9 cellular contexts compared by ENCODE assay signal in genomic region chr7:151061241-151062110, GRCh38. TPM values are rescaled to one million over a fixed set of nuclear protein-coding genes. Genes with fewer than 3 reads are reported as not detected.
DNase-seq lines count a peak whose midpoint lies in the region; ATAC-seq and TF ChIP-seq lines count a peak whose summit lies in the region.
"Had no signal": no experiment of that assay in that cellular context is flagged by ENCODE, and none has a peak within 500 bp of the region (broad histone marks: within the 10 kb centered on the region; RNA-seq: fewer than 3 reads in every experiment).

No MANE protein-coding gene starts in this region.

- peaks cover 26% of the 10 kb centered on the region for H4K20me1 ChIP-seq in osteoblast (ENCODE audit: insufficient read depth, low read length)

- H3K27me3 ChIP-seq in CD8-positive, alpha-beta memory T cell (ENCODE audit: insufficient read depth, low read length, poor library complexity, severe bottlenecking) = no peaks in the 10 kb centered on the region
- no peaks in the 10 kb centered on the region for H3K27me3 ChIP-seq in osteoblast (ENCODE audit: insufficient read depth, low read length)

- peaks cover 36% of the 10 kb centered on the region for H3K4me1 ChIP-seq in CD8-positive, alpha-beta memory T cell (ENCODE audit: insufficient read depth, low read length)
- H3K4me1 ChIP-seq in osteoblast (ENCODE audit: insufficient read depth, low read length) = peaks cover 48% of the 10 kb centered on the region

- H3K36me3 ChIP-seq in CD8-positive, alpha-beta memory T cell (ENCODE audit: insufficient read depth, low read length) = peaks cover 11% of the 10 kb centered on the region
- H3K36me3 ChIP-seq in osteoblast (ENCODE audit: insufficient read depth, low read length) = peaks cover 20% of the 10 kb centered on the region

- TF ChIP-seq CTCF in coronary artery (IDR thresholded peaks at IDR 0.05) = no peak
- TF ChIP-seq CTCF in osteoblast (IDR thresholded peaks at IDR 0.05; ENCODE audit: extremely low read depth, low read depth, low read length) = no peak

- H3K4me1 Mint-ChIP-seq in CD8-positive, alpha-beta memory T cell = peaks cover 24 to 47% (median 36%) of the 10 kb centered on the region in 3 donors

- no peak overlapping the region for H2AFZ ChIP-seq in osteoblast (ENCODE audit: low read length)

- H3K9me3 ChIP-seq in CD8-positive, alpha-beta memory T cell (ENCODE audit: low read length) = no peaks in the 10 kb centered on the region
- no peaks in the 10 kb centered on the region for H3K9me3 ChIP-seq in osteoblast (ENCODE audit: low read depth, low read length)

- no peak overlapping the region for H3K4me3 ChIP-seq in CD8-positive, alpha-beta memory T cell (ENCODE audit: low read length)
- H3K4me3 ChIP-seq in coronary artery (peak overlapping the region; percentile 84), osteoblast (ENCODE audit: insufficient read depth, low read length) (peak overlapping the region; percentile 91)

- H3K4me2 ChIP-seq in osteoblast (ENCODE audit: insufficient read depth, low read length) = peak overlapping the region; percentile 100

- H3K79me2 ChIP-seq in osteoblast (ENCODE audit: insufficient read depth, low read length) = peaks cover 43% of the 10 kb centered on the region

- H3K36me3 Mint-ChIP-seq in CD8-positive, alpha-beta memory T cell = peaks cover 0 to 34% (median 0%) of the 10 kb centered on the region in 3 donors

- H3K27ac ChIP-seq in CD8-positive, alpha-beta memory T cell (ENCODE audit: low read depth, low read length) = peak overlapping the region; percentile 91
- peak overlapping the region; percentile 97 to 99 for H3K27ac ChIP-seq in coronary artery
- H3K27ac ChIP-seq in osteoblast (ENCODE audit: low read depth, low read length) = peak overlapping the region; percentile 37

- peak overlapping the region in 4 of 8 donors; percentile 38 to 90 (median 78) for H3K27ac Mint-ChIP-seq in CD8-positive, alpha-beta memory T cell

- peak overlapping the region; percentile 49 to 94 (median 82) for H3K4me3 Mint-ChIP-seq in CD8-positive, alpha-beta memory T cell

- DNase-seq in CD8-positive, alpha-beta memory T cell = no peak
- DNase-seq in NCI-H69 (lab: John Stamatoyannopoulos, UW) (peak; percentile 45), coronary artery (ENCODE audit: low spot score) (no peak), osteoblast (ENCODE audit: insufficient read length, low spot score, missing footprints) (no peak), NCI-H2107 treated with DMSO at 0.1 percent for 48 hours (lab: John Stamatoyannopoulos, UW; ENCODE audit: unreplicated experiment) (no peak), C1 segment of cervical spinal cord (lab: John Stamatoyannopoulos, UW) (no peak)
- DNase-seq in stimulated activated naive CD4-positive, alpha-beta T cell treated with Interleukin-2 at 50 U/mL for 16 hours (lab: John Stamatoyannopoulos, UW) = no peak
- DNase-seq: KG1 had no signal

- ATAC-seq in HG03175 (IDR thresholded peaks at IDR 0.05; ENCODE audit: unreplicated experiment) = no peak

- CTCF ChIA-PET in CD8-positive, alpha-beta memory T cell (lab: Charles Lee) = interaction anchor here (0.9 to 3.8 kb wide), 6 partner anchors 12 to 49 kb away, joined by 3 to 19 read pairs (median 5); partner anchors contain the start of gene FASTK

- no peaks in the 10 kb centered on the region for H3K27me3 Mint-ChIP-seq in CD8-positive, alpha-beta memory T cell

- POLR2A ChIA-PET in CD8-positive, alpha-beta memory T cell (lab: Charles Lee) = no interaction called here

- no peaks in the 10 kb centered on the region for H3K9me3 Mint-ChIP-seq in CD8-positive, alpha-beta memory T cell

RNA-seq across cellular contexts. Expression of gene SLC4A2, which starts 2.1 kb away (rescaled TPM):
- total RNA-seq in CD8-positive, alpha-beta memory T cell = 100 to 1,000 TPM; 119 to 121 TPM
- 25.5 TPM for polyA plus RNA-seq in CD8-positive, alpha-beta memory T cell
- total RNA-seq in osteoblast = 52.2 and 61.5 TPM in 2 replicates

RNA-seq across cellular contexts. Expression of gene CDK5, which starts 3.8 kb away (rescaled TPM):
- total RNA-seq in CD8-positive, alpha-beta memory T cell = 10 to 100 TPM; 20.5 to 23.2 TPM
- 14.3 TPM for polyA plus RNA-seq in CD8-positive, alpha-beta memory T cell
- 15.9 and 17.0 TPM in 2 replicates for total RNA-seq in osteoblast

RNA-seq across cellular contexts. Expression of gene ASIC3, which starts 13.1 kb away (rescaled TPM):
- 1 to 10 TPM; 2.6 to 3.6 TPM for total RNA-seq in CD8-positive, alpha-beta memory T cell
- polyA plus RNA-seq in CD8-positive, alpha-beta memory T cell = not detected
- total RNA-seq in osteoblast = under 0.01 and 0.29 TPM in 2 replicates

RNA-seq across cellular contexts. Expression of gene FASTK, which starts 19.1 kb away (rescaled TPM):
- 10 to 100 TPM; 83.1 to 88.8 TPM for total RNA-seq in CD8-positive, alpha-beta memory T cell
- polyA plus RNA-seq in CD8-positive, alpha-beta memory T cell = 52.0 TPM
- 87.6 and 95.2 TPM in 2 replicates for total RNA-seq in osteoblast

RNA-seq across cellular contexts. Expression of gene TMUB1, which starts 21.8 kb away (rescaled TPM):
- 10 to 100 TPM; 81.7 to 83.5 TPM for total RNA-seq in CD8-positive, alpha-beta memory T cell
- polyA plus RNA-seq in CD8-positive, alpha-beta memory T cell = 69.7 TPM
- total RNA-seq in osteoblast = 17.4 and 18.1 TPM in 2 replicates

Comparison
In these comparisons a context has a peak if more than half of its experiments do, and no peak if none do; other contexts are left out.
1. H3K27ac ChIP-seq: peak in every context shown above with its lines; median percentile 98 in coronary artery; 91 in CD8-positive, alpha-beta memory T cell; 37 in osteoblast.